In genomic region chr5:7991125-7991821, GRCh38 we compare ENCODE assay signal across 1 cellular context.
A peak's percentile ranks its signal among the peaks of the same experiment; 100 is the strongest.
TF ChIP-seq lines count a peak whose summit lies in the region.

No MANE protein-coding gene starts in this region.

TF ChIP-seq in K562, 482 proteins besides CTCF, POLR2A, EP300 and RAD21 (continued from another document):
- TF ChIP-seq MGA (IDR thresholded peaks at IDR 0.05): peak; percentile 55
- no peak for TF ChIP-seq NR4A1 (CRISPR knock-in tag; IDR thresholded peaks at IDR 0.05)
- TF ChIP-seq NR4A1 (tag; IDR thresholded peaks at IDR 0.05): peak; percentile 68; the same call in 1 of the 2 replicates
- TF ChIP-seq MCM7 (IDR thresholded peaks at IDR 0.05): no peak
- TF ChIP-seq TAF15 (IDR thresholded peaks at IDR 0.05; ENCODE audit: low read depth, low read length): no peak
- peak; percentile 35; the same call in 1 of the 2 replicates for TF ChIP-seq PKNOX1 (IDR thresholded peaks at IDR 0.05)
- TF ChIP-seq, protein P1, sequence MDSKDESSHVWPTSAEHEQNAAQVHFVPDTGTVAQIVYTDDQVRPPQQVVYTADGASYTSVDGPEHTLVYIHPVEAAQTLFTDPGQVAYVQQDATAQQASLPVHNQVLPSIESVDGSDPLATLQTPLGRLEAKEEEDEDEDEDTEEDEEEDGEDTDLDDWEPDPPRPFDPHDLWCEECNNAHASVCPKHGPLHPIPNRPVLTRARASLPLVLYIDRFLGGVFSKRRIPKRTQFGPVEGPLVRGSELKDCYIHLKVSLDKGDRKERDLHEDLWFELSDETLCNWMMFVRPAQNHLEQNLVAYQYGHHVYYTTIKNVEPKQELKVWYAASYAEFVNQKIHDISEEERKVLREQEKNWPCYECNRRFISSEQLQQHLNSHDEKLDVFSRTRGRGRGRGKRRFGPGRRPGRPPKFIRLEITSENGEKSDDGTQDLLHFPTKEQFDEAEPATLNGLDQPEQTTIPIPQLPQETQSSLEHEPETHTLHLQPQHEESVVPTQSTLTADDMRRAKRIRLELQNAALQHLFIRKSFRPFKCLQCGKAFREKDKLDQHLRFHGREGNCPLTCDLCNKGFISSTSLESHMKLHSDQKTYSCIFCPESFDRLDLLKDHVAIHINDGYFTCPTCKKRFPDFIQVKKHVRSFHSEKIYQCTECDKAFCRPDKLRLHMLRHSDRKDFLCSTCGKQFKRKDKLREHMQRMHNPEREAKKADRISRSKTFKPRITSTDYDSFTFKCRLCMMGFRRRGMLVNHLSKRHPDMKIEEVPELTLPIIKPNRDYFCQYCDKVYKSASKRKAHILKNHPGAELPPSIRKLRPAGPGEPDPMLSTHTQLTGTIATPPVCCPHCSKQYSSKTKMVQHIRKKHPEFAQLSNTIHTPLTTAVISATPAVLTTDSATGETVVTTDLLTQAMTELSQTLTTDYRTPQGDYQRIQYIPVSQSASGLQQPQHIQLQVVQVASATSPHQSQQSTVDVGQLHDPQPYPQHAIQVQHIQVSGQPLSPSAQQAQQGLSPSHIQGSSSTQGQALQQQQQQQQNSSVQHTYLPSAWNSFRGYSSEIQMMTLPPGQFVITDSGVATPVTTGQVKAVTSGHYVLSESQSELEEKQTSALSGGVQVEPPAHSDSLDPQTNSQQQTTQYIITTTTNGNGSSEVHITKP (IDR thresholded peaks at IDR 0.05; ENCODE audit: partially characterized antibody): peak; percentile 35
- TF ChIP-seq ZNF592 (IDR thresholded peaks at IDR 0.05): 0 out of 2 replicates have a peak, but pooled peaks have one; percentile 41
- 0 out of 2 replicates have a peak, but pooled peaks have one; percentile 15 for TF ChIP-seq EHMT2 (IDR thresholded peaks at IDR 0.05)
- TF ChIP-seq ZBTB40 (IDR thresholded peaks at IDR 0.05): 0 out of 2 replicates have a peak, but pooled peaks have one; percentile 22
- TF ChIP-seq ZBTB40 (CRISPR knock-in tag; IDR thresholded peaks at IDR 0.05): no peak
- TF ChIP-seq ELF1 (tag; IDR thresholded peaks at IDR 0.05): peak; percentile 47
- no peak for TF ChIP-seq NFE2 (IDR thresholded peaks at IDR 0.05; ENCODE audit: low read depth)
- TF ChIP-seq CTBP1 (IDR thresholded peaks at IDR 0.05; ENCODE audit: borderline replicate concordance): peak; percentile 14; the same call in 1 of the 2 replicates
- peak; percentile 35; the same call in 1 of the 2 replicates for TF ChIP-seq MYC (IDR thresholded peaks at IDR 0.05; ENCODE audit: low read depth, low read length)
- TF ChIP-seq MYC (CRISPR knock-in tag; IDR thresholded peaks at IDR 0.05; ENCODE audit: borderline replicate concordance, low read depth): no peak
- no peak for TF ChIP-seq NFRKB (IDR thresholded peaks at IDR 0.05; ENCODE audit: low read depth)
- 0 out of 4 replicates have a peak, but pooled peaks of 1 of the 2 experiments have one; percentile 31 for TF ChIP-seq RCOR1 (IDR thresholded peaks at IDR 0.05; ENCODE audit: borderline replicate concordance in 1 of 2, low read depth in 2 of 2, low read length in 2 of 2)
